In the genomic region with DNA sequence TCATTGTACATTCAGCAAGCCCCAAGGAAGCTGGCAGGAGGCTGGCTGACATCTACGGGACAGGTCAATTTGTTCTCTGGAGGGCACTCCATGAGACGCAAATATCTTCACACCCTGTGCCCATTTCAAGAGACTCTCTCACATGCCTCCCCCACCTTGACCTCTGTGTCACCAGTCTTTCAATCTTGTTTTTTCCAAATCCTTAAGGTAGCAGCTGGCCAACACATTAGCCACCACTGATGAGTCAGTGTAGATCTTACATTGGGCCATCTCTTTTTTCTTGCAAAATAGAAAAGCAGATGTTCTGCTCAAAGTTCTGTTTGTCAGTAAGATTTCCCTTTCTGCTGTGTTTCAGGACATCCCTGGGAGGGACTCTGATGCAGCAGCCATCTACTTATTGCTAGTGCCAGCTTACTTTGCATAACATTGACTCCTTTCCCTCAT, we compare ENCODE assay signal across 12 cellular contexts. TPM values are rescaled to one million over a fixed set of nuclear protein-coding genes. Genes with fewer than 3 reads are reported as not detected.
A peak's percentile ranks its signal among the peaks of the same experiment; 100 is the strongest.
DNase-seq lines count a peak whose midpoint lies in the region; ATAC-seq and TF ChIP-seq lines count a peak whose summit lies in the region.
"Had no signal": no experiment of that assay in that cellular context is flagged by ENCODE, and none has a peak within 500 bp of the region (broad histone marks: within the 10 kb centered on the region; RNA-seq: fewer than 3 reads in every experiment).

No MANE protein-coding gene starts in this region.

- ATAC-seq in HG03045 (IDR thresholded peaks at IDR 0.05; ENCODE audit: unreplicated experiment) (no peak), omental fat pad (ENCODE audit: low FRiP score) (no peak), HG02759 (IDR thresholded peaks at IDR 0.05; ENCODE audit: unreplicated experiment) (no peak)

- H3K36me3 ChIP-seq in ACC112 (ENCODE audit: insufficient read depth, low read length), result no peaks in the 10 kb centered on the region

- H3K27me3 ChIP-seq in ACC112 (ENCODE audit: insufficient read depth, low read length), result no peaks in the 10 kb centered on the region

- H3K27ac ChIP-seq in ACC112 (ENCODE audit: low read depth, low read length) (peak overlapping the region; percentile 77), C4-2B (peak overlapping the region; percentile 96)

- H2AFZ ChIP-seq in ACC112 (ENCODE audit: low read length, unreplicated experiment), result no peak overlapping the region

- TF ChIP-seq CTCF in C4-2B (conservative IDR thresholded peaks at IDR 0.05) (no peak), omental fat pad (IDR thresholded peaks at IDR 0.05) (no peak)

- peak; percentile 89 for DNase-seq in RPMI7951 (ENCODE audit: low read depth)
- peak; percentile 50 for DNase-seq in glomerular visceral epithelial cell (ENCODE audit: extremely low spot score)
- DNase-seq in NCI-H1694 (lab: John Stamatoyannopoulos, UW), result no peak
- DNase-seq in omental fat pad (ENCODE audit: low spot score), result no peak
- DNase-seq: activated T-cell treated with anti-CD3 and anti-CD28 coated beads, Interleukin-2, amount 50 U/mL, for 48 hours; Calu3; midbrain; NCI-H1092 had no signal

- peaks cover 35% of the 10 kb centered on the region for H3K4me1 ChIP-seq in ACC112 (ENCODE audit: control insufficient read depth, insufficient read depth, low read length, unreplicated experiment)

- H3K4me3 ChIP-seq in ACC112 (ENCODE audit: low read depth, low read length), result peak overlapping the region; percentile 18; the same call in 1 of the 2 replicates

- H3K79me2 ChIP-seq in ACC112 (ENCODE audit: control insufficient read depth, insufficient read depth, low read length, unreplicated experiment), result peaks cover 10% of the 10 kb centered on the region

RNA-seq across cellular contexts. Expression of gene DPP4, which starts 1.7 kb away (rescaled TPM):
- total RNA-seq in RPMI7951 (2014; rRNA removed; shearing (Covaris generic)), result 2.8 and 3.1 TPM in 2 replicates
- 100 to 1,000 TPM in 1 of 4 donors, 10 to 100 TPM in 3; 11.7 to 105 (median 21.0) TPM for total RNA-seq in omental fat pad

Comparison
In these comparisons a context has a peak if more than half of its experiments do, and no peak if none do; other contexts are left out.
1. DNase-seq: peak in RPMI7951 (single experiment) and glomerular visceral epithelial cell (single experiment); none in NCI-H1694 (single experiment) and omental fat pad (single experiment).